Comparison of ENCODE assay signal across 10 cellular contexts in genomic region chr11:109970516-109971183, GRCh38.
DNase-seq lines count a peak whose midpoint lies in the region; ATAC-seq and TF ChIP-seq lines count a peak whose summit lies in the region.
"Had no signal": no experiment of that assay in that cellular context is flagged by ENCODE, and none has a peak within 500 bp of the region (broad histone marks: within the 10 kb centered on the region; RNA-seq: fewer than 3 reads in every experiment).

No MANE protein-coding gene starts in this region.

- POLR2A ChIA-PET in activated CD4-positive, alpha-beta T cell treated with anti-CD3 and anti-CD28 coated beads for 36 hours (lab: Charles Lee): no interaction called here

- H3K79me2 ChIP-seq in Karpas-422 (ENCODE audit: low read length) (no peaks in the 10 kb centered on the region), smooth muscle cell (ENCODE audit: low read depth) (no peaks in the 10 kb centered on the region)

- CTCF ChIA-PET in activated CD4-positive, alpha-beta T cell treated with anti-CD3 and anti-CD28 coated beads for 36 hours (lab: Charles Lee): interaction anchor here (0.6 to 0.9 kb wide), 3 partner anchors 10 to 178 kb away, joined by 3 to 4 read pairs (median 3); no protein-coding TSS in a partner anchor

- H3K9ac ChIP-seq in Karpas-422 (ENCODE audit: low read length) (no peak overlapping the region), smooth muscle cell (ENCODE audit: low read depth) (no peak overlapping the region)

- intact Hi-C loops in activated CD4-positive, alpha-beta T cell treated with anti-CD3 and anti-CD28 coated beads for 36 hours (cut with DNase I, micrococcal nuclease): no loop called here
- intact Hi-C loops in uterus (cut with DNase I; ENCODE audit: low total_unique reads): no loop called here

- ATAC-seq in activated CD4-positive, alpha-beta T cell treated with anti-CD3 and anti-CD28 coated beads for 36 hours: peak; percentile 60
- ATAC-seq in HG02642 (IDR thresholded peaks at IDR 0.05; ENCODE audit: poor library complexity, unreplicated experiment) (peak; percentile 70), esophagus mucosa (no peak)

- H3K36me3 Mint-ChIP-seq in activated CD4-positive, alpha-beta T cell treated with anti-CD3 and anti-CD28 coated beads for 36 hours (ENCODE audit: low read depth): no peaks in the 10 kb centered on the region

- DNase-seq in activated CD4-positive, alpha-beta T cell treated with anti-CD3 and anti-CD28 coated beads for 36 hours: peak; percentile 22
- no peak for DNase-seq in activated CD4-positive, alpha-beta T cell treated with anti-CD3 and anti-CD28 coated beads for 1 hour
- peak; percentile 65 for DNase-seq in Karpas-422
- DNase-seq in smooth muscle cell (lab: John Stamatoyannopoulos, UW; ENCODE audit: unreplicated experiment): no peak
- DNase-seq in uterus: no peak
- no peak for DNase-seq in H7
- DNase-seq: upper lobe of right lung had no signal

- H3F3A ChIP-seq in smooth muscle cell (ENCODE audit: low read depth): no peaks in the 10 kb centered on the region

- peaks cover 5% of the 10 kb centered on the region for H3K27me3 Mint-ChIP-seq in activated CD4-positive, alpha-beta T cell treated with anti-CD3 and anti-CD28 coated beads for 36 hours

- H3K4me2 ChIP-seq in Karpas-422 (ENCODE audit: low read depth, low read length, poor library complexity, severe bottlenecking): peak overlapping the region; percentile 36
- no peak overlapping the region for H3K4me2 ChIP-seq in smooth muscle cell

- H3K9me2 ChIP-seq in Karpas-422 (replicated peaks; ENCODE audit: insufficient read depth, low read length): peaks cover 6% of the 10 kb centered on the region; the same call in 1 of the 2 replicates

- H3K4me3 ChIP-seq in Karpas-422 (ENCODE audit: low read length): peak overlapping the region; percentile 1; the same call in 1 of the 2 replicates
- H3K4me3 ChIP-seq in smooth muscle cell: no peak overlapping the region
- no peak overlapping the region for H3K4me3 ChIP-seq in uterus
- H3K4me3 ChIP-seq in H7 (ENCODE audit: insufficient read depth, low read depth, low read length): no peak overlapping the region
- H3K4me3 ChIP-seq: heart right ventricle, upper lobe of right lung had no signal

- H3K27ac Mint-ChIP-seq in activated CD4-positive, alpha-beta T cell treated with anti-CD3 and anti-CD28 coated beads for 36 hours: peak overlapping the region; percentile 40

- H3K9me3 ChIP-seq in Karpas-422 (ENCODE audit: low read length): no peaks in the 10 kb centered on the region
- H3K9me3 ChIP-seq in smooth muscle cell (replicated peaks; ENCODE audit: low read depth): no peaks in the 10 kb centered on the region
- no peaks in the 10 kb centered on the region for H3K9me3 ChIP-seq in uterus
- H3K9me3 ChIP-seq: heart right ventricle, upper lobe of right lung had no signal

- H4K20me1 ChIP-seq in Karpas-422 (ENCODE audit: insufficient read depth, low read depth, low read length): no peaks in the 10 kb centered on the region
- H4K20me1 ChIP-seq in smooth muscle cell (ENCODE audit: low read depth): no peaks in the 10 kb centered on the region

- H2AFZ ChIP-seq in Karpas-422 (ENCODE audit: low read length) (no peak overlapping the region), smooth muscle cell (ENCODE audit: low read depth) (peak overlapping the region; percentile 60)

- H3K36me3 ChIP-seq in Karpas-422 (ENCODE audit: insufficient read depth, low read length) (no peaks in the 10 kb centered on the region), smooth muscle cell (ENCODE audit: low read depth) (no peaks in the 10 kb centered on the region), uterus (no peaks in the 10 kb centered on the region), H7 (replicated peaks; ENCODE audit: control insufficient read depth, insufficient read depth, low read length) (no peaks in the 10 kb centered on the region)
- H3K36me3 ChIP-seq: heart right ventricle, upper lobe of right lung had no signal

- WGBS in smooth muscle cell (ENCODE audit: low lambda C conversion rate): 83% methylated on average over 9 of the region's 9 CpGs

- H3K4me1 ChIP-seq in Karpas-422 (ENCODE audit: low read length): peaks cover 30% of the 10 kb centered on the region
- peaks cover 10% of the 10 kb centered on the region for H3K4me1 ChIP-seq in smooth muscle cell (ENCODE audit: low read depth)
- H3K4me1 ChIP-seq in uterus: no peaks in the 10 kb centered on the region

- no peak for TF ChIP-seq POLR2A in uterus (IDR thresholded peaks at IDR 0.05)

- H3K27me3 ChIP-seq in Karpas-422 (ENCODE audit: low read length): no peaks in the 10 kb centered on the region
- no peaks in the 10 kb centered on the region for H3K27me3 ChIP-seq in smooth muscle cell (ENCODE audit: low read depth)
- H3K27me3 ChIP-seq in uterus: no peaks in the 10 kb centered on the region
- no peaks in the 10 kb centered on the region for H3K27me3 ChIP-seq in H7 (ENCODE audit: control insufficient read depth, insufficient read depth, low read length)
- H3K27me3 ChIP-seq: heart right ventricle, upper lobe of right lung had no signal

- TF ChIP-seq CTCF in smooth muscle cell (IDR thresholded peaks at IDR 0.05; ENCODE audit: borderline replicate concordance, insufficient read depth, poor library complexity, severe bottlenecking) (no peak), uterus (IDR thresholded peaks at IDR 0.05) (no peak)

- H3K4me1 Mint-ChIP-seq in activated CD4-positive, alpha-beta T cell treated with anti-CD3 and anti-CD28 coated beads for 36 hours: peaks cover 14% of the 10 kb centered on the region

- H3K4me3 Mint-ChIP-seq in activated CD4-positive, alpha-beta T cell treated with anti-CD3 and anti-CD28 coated beads for 36 hours: no peak overlapping the region

- H3K27ac ChIP-seq in Karpas-422 (ENCODE audit: low read length): no peak overlapping the region
- H3K27ac ChIP-seq in smooth muscle cell (ENCODE audit: low read depth): no peak overlapping the region
- H3K27ac ChIP-seq in uterus: no peak overlapping the region
- H3K27ac ChIP-seq: upper lobe of right lung had no signal

- no peaks in the 10 kb centered on the region for H3K9me3 Mint-ChIP-seq in activated CD4-positive, alpha-beta T cell treated with anti-CD3 and anti-CD28 coated beads for 36 hours (ENCODE audit: low read depth)

Comparison
In these comparisons a context has a peak if more than half of its experiments do, and no peak if none do; other contexts are left out.
1. DNase-seq: peak in activated CD4-positive, alpha-beta T cell treated with anti-CD3 and anti-CD28 coated beads for 36 hours (single experiment) and Karpas-422 (single experiment); none in activated CD4-positive, alpha-beta T cell treated with anti-CD3 and anti-CD28 coated beads for 1 hour (single experiment), smooth muscle cell (single experiment), uterus (0 of 2) and H7 (single experiment).